ENCODE assay signal across 1 cellular context in genomic region chr11:33259869-33260268, GRCh38.
TF ChIP-seq lines count a peak whose summit lies in the region.

No MANE protein-coding gene starts in this region.

TF ChIP-seq in SK-N-SH, 30 proteins besides CTCF, POLR2A, EP300 and RAD21 (continued from another document):
- TF ChIP-seq REST (IDR thresholded peaks at IDR 0.05; ENCODE audit: low read depth, low read length): no peak
